ENCODE assay signal across 10 cellular contexts in genomic region chr15:90562669-90563068, GRCh38. TPM values are rescaled to one million over a fixed set of nuclear protein-coding genes. Genes with fewer than 3 reads are reported as not detected.
A peak's percentile ranks its signal among the peaks of the same experiment; 100 is the strongest.
DNase-seq lines count a peak whose midpoint lies in the region; ATAC-seq and TF ChIP-seq lines count a peak whose summit lies in the region.
"Had no signal": no experiment of that assay in that cellular context is flagged by ENCODE, and none has a peak within 500 bp of the region (broad histone marks: within the 10 kb centered on the region; RNA-seq: fewer than 3 reads in every experiment).

No MANE protein-coding gene starts in this region.

- H3K9ac ChIP-seq in muscle layer of colon (ENCODE audit: low read length), result no peak overlapping the region

- no peak for TF ChIP-seq EP300 in tibial nerve (IDR thresholded peaks at IDR 0.05)

- H3K36me3 Mint-ChIP-seq in activated naive CD4-positive, alpha-beta T cell treated with anti-CD3 and anti-CD28 coated beads, Interleukin-2, amount 10 ng/mL, durations not matched to agents 7 days and 5 days, result peaks cover 60% of the 10 kb centered on the region

- DNase-seq in activated naive CD4-positive, alpha-beta T cell treated with anti-CD3 and anti-CD28 coated beads, Interleukin-2, amount 10 ng/mL, durations not matched to agents 7 days and 5 days, result no peak
- no peak for DNase-seq in activated naive CD4-positive, alpha-beta T cell treated with Interleukin-2 at 50 U/mL for 16 hours
- DNase-seq in adrenal gland, result no peak
- DNase-seq in tibial nerve (ENCODE audit: low spot score in 2 of 2), result no peak
- DNase-seq in retina, result no peak
- no peak for DNase-seq in SIG-M5 (lab: John Stamatoyannopoulos, UW)
- DNase-seq: NCI-H345; stimulated activated CD4-positive, alpha-beta T cell treated with anti-CD3 and anti-CD28 coated beads, Interleukin-15, amount 100 ng/mL, for 24 hours had no signal

- peak overlapping the region; percentile 92 for H3K27ac Mint-ChIP-seq in activated naive CD4-positive, alpha-beta T cell treated with anti-CD3 and anti-CD28 coated beads, Interleukin-2, amount 10 ng/mL, durations not matched to agents 7 days and 5 days

- H3K9me3 ChIP-seq in adrenal gland (replicated peaks in 1 of 3) (no peaks in the 10 kb centered on the region), muscle layer of colon (ENCODE audit: low read length) (no peaks in the 10 kb centered on the region), tibial nerve (no peaks in the 10 kb centered on the region)

- H3K36me3 ChIP-seq in adrenal gland (replicated peaks in 1 of 2) (no peaks in the 10 kb centered on the region), muscle layer of colon (ENCODE audit: insufficient read depth, low read length) (no peaks in the 10 kb centered on the region), tibial nerve (no peaks in the 10 kb centered on the region)

- H3K27me3 ChIP-seq in adrenal gland (no peaks in the 10 kb centered on the region), muscle layer of colon (ENCODE audit: control insufficient read depth in 1 of 2, insufficient read depth in 2 of 2, low read length in 2 of 2) (no peaks in the 10 kb centered on the region), tibial nerve (no peaks in the 10 kb centered on the region)

- H3K4me1 ChIP-seq in adrenal gland (replicated peaks in 1 of 2) (peaks cover 56 to 85% of the 10 kb centered on the region in 2 donors), muscle layer of colon (ENCODE audit: insufficient read depth, low read length) (peaks cover 70% of the 10 kb centered on the region), tibial nerve (peaks cover 0 to 74% (median 66%) of the 10 kb centered on the region in 4 donors)

- TF ChIP-seq POLR2A in adrenal gland (IDR thresholded peaks at IDR 0.05) (no peak), tibial nerve (IDR thresholded peaks at IDR 0.05) (no peak)

- CTCF ChIA-PET in activated naive CD4-positive, alpha-beta T cell treated with anti-CD3 and anti-CD28 coated beads, Interleukin-2, amount 10 ng/mL, durations not matched to agents 7 days and 5 days (lab: Charles Lee), result interaction anchor here (0.8 to 3.2 kb wide), 6 partner anchors 10 to 141 kb away, joined by 3 to 16 read pairs (median 6); no protein-coding TSS in a partner anchor

- WGBS in adrenal gland, 4 donors, result 88 to 96% (median 91%) methylated on average over 5 of the region's 5 CpGs
- 82 to 88% methylated on average over 5 of the region's 5 CpGs for WGBS in tibial nerve, 2 donors

- intact Hi-C loops in adrenal gland (cut with DNase I), result no loop called here

- no peak for ATAC-seq in GM21447 (IDR thresholded peaks at IDR 0.05; ENCODE audit: unreplicated experiment)

- H3K27ac ChIP-seq in adrenal gland (peak overlapping the region in 4 of 5 donors; percentile 42 to 92 (median 86)), muscle layer of colon (ENCODE audit: low read depth, low read length) (peak overlapping the region; percentile 77), tibial nerve (peak overlapping the region; percentile 49 to 94 (median 78))

- no peak overlapping the region for H3K4me3 ChIP-seq in adrenal gland
- no peak overlapping the region for H3K4me3 ChIP-seq in muscle layer of colon (ENCODE audit: low read depth in 1 of 2, low read length in 2 of 2)
- H3K4me3 ChIP-seq in tibial nerve, result no peak overlapping the region

- TF ChIP-seq CTCF in adrenal gland (IDR thresholded peaks at IDR 0.05) (no peak), tibial nerve (IDR thresholded peaks at IDR 0.05) (no peak)

- no peaks in the 10 kb centered on the region for H3K27me3 Mint-ChIP-seq in activated naive CD4-positive, alpha-beta T cell treated with anti-CD3 and anti-CD28 coated beads, Interleukin-2, amount 10 ng/mL, durations not matched to agents 7 days and 5 days

- H3K9me3 Mint-ChIP-seq in activated naive CD4-positive, alpha-beta T cell treated with anti-CD3 and anti-CD28 coated beads, Interleukin-2, amount 10 ng/mL, durations not matched to agents 7 days and 5 days, result peaks cover 6% of the 10 kb centered on the region

- H3K4me3 Mint-ChIP-seq in activated naive CD4-positive, alpha-beta T cell treated with anti-CD3 and anti-CD28 coated beads, Interleukin-2, amount 10 ng/mL, durations not matched to agents 7 days and 5 days, result peak overlapping the region; percentile 43

- peaks cover 93% of the 10 kb centered on the region for H3K4me1 Mint-ChIP-seq in activated naive CD4-positive, alpha-beta T cell treated with anti-CD3 and anti-CD28 coated beads, Interleukin-2, amount 10 ng/mL, durations not matched to agents 7 days and 5 days

RNA-seq across cellular contexts. Expression of gene CRTC3, which starts 32.9 kb away (rescaled TPM):
- 10 to 100 TPM; 24.1 to 46.7 (median 37.3) TPM for total RNA-seq in adrenal gland
- 10 to 100 TPM; 11.5 to 20.9 (median 19.7) TPM for polyA plus RNA-seq in adrenal gland
- 10 to 100 TPM; 52.7 to 63.7 (median 60.6) TPM for total RNA-seq in tibial nerve
